ENCODE assay signal across 7 cellular contexts in the genomic region with DNA sequence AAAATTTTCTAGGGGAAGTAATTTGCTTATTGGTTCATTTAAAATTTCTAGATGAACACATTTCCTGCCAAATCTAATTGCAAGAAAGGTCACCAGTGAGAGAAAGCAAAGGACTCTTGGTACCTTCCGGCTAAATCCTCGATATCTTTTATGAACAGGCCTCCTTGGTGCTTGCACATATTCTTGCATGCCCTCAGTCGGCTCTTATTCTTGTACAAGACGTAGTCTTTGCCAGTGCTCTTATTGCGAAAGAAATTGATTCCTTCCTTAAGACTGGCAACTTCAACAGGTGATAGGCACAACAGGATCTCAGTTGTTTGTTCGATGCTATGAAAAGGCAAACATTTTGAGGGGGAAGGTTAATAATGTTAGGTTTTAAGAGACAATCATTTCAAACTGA.
A peak's percentile ranks its signal among the peaks of the same experiment; 100 is the strongest.
DNase-seq lines count a peak whose midpoint lies in the region; TF ChIP-seq lines count a peak whose summit lies in the region.

No MANE protein-coding gene starts in this region.

- H3K27ac Mint-ChIP-seq in activated CD4-positive, alpha-beta memory T cell treated with anti-CD3 and anti-CD28 coated beads, Interleukin-2, amount 10 ng/mL, durations not matched to agents 7 days and 5 days = peak overlapping the region; percentile 96

- H3K4me3 ChIP-seq in foreskin fibroblast (ENCODE audit: low read depth in 1 of 2, low read length in 2 of 2) = peak overlapping the region; percentile 37 to 57
- H3K4me3 ChIP-seq in stomach smooth muscle (ENCODE audit: low read length in 2 of 2) = peak overlapping the region; percentile 64 to 79

- DNase-seq in KG1 (lab: John Stamatoyannopoulos, UW) (peak; percentile 34), foreskin fibroblast (peak in 1 of 2 donors; percentile 27), ureter (ENCODE audit: low spot score) (no peak), NCI-H2227 (lab: John Stamatoyannopoulos, UW; ENCODE audit: unreplicated experiment) (no peak), iPS-NIHi7 (ENCODE audit: extremely low spot score) (no peak)
- DNase-seq in activated CD4-positive, alpha-beta memory T cell treated with anti-CD3 and anti-CD28 coated beads, Interleukin-2, amount 10 ng/mL, durations not matched to agents 7 days and 5 days = peak; percentile 29

- no peaks in the 10 kb centered on the region for H3K27me3 Mint-ChIP-seq in activated CD4-positive, alpha-beta memory T cell treated with anti-CD3 and anti-CD28 coated beads, Interleukin-2, amount 10 ng/mL, durations not matched to agents 7 days and 5 days

- POLR2A ChIA-PET in activated CD4-positive, alpha-beta memory T cell treated with anti-CD3 and anti-CD28 coated beads, Interleukin-2, amount 10 ng/mL, durations not matched to agents 7 days and 5 days (lab: Charles Lee) = interaction anchor here (0.6 to 2.9 kb wide), 28 partner anchors 8 to 906 kb away, joined by 3 to 38 read pairs (median 6); partner anchors contain the start of genes GMNN, RIPOR2 and TRIM38

- CTCF ChIA-PET in activated CD4-positive, alpha-beta memory T cell treated with anti-CD3 and anti-CD28 coated beads, Interleukin-2, amount 10 ng/mL, durations not matched to agents 7 days and 5 days (lab: Charles Lee) = interaction anchor here (1.0 to 1.9 kb wide), 3 partner anchors 9 to 74 kb away, joined by 3 to 4 read pairs (median 4); no protein-coding TSS in a partner anchor

- H3K4me1 ChIP-seq in stomach smooth muscle (ENCODE audit: control insufficient read depth, insufficient read depth, low read length) = peaks cover 20% of the 10 kb centered on the region

- peak overlapping the region; percentile 61 to 65 for H3K9ac ChIP-seq in stomach smooth muscle (ENCODE audit: low read length in 2 of 2)

- H3K9me3 Mint-ChIP-seq in activated CD4-positive, alpha-beta memory T cell treated with anti-CD3 and anti-CD28 coated beads, Interleukin-2, amount 10 ng/mL, durations not matched to agents 7 days and 5 days = peaks cover 14% of the 10 kb centered on the region

- TF ChIP-seq CTCF in foreskin fibroblast (IDR thresholded peaks at IDR 0.05; ENCODE audit: low read depth, low read length) = no peak

- H3K36me3 ChIP-seq in stomach smooth muscle (ENCODE audit: control insufficient read depth in 2 of 2, insufficient read depth in 2 of 2, low read length in 2 of 2) = no peaks in the 10 kb centered on the region

- peak overlapping the region; percentile 83 for H3K4me3 Mint-ChIP-seq in activated CD4-positive, alpha-beta memory T cell treated with anti-CD3 and anti-CD28 coated beads, Interleukin-2, amount 10 ng/mL, durations not matched to agents 7 days and 5 days

- no peaks in the 10 kb centered on the region for H3K9me3 ChIP-seq in stomach smooth muscle (ENCODE audit: control insufficient read depth in 2 of 2, low read length in 2 of 2)

- H3K4me1 Mint-ChIP-seq in activated CD4-positive, alpha-beta memory T cell treated with anti-CD3 and anti-CD28 coated beads, Interleukin-2, amount 10 ng/mL, durations not matched to agents 7 days and 5 days = peaks cover 39% of the 10 kb centered on the region

- H3K27ac ChIP-seq in stomach smooth muscle (ENCODE audit: low read length) = peak overlapping the region; percentile 80

- peaks cover 70% of the 10 kb centered on the region for H3K36me3 Mint-ChIP-seq in activated CD4-positive, alpha-beta memory T cell treated with anti-CD3 and anti-CD28 coated beads, Interleukin-2, amount 10 ng/mL, durations not matched to agents 7 days and 5 days (ENCODE audit: low read depth)

- H3K27me3 ChIP-seq in stomach smooth muscle (ENCODE audit: control insufficient read depth in 1 of 2, insufficient read depth in 2 of 2, low read length in 2 of 2) = no peaks in the 10 kb centered on the region

Comparison
In these comparisons a context has a peak if more than half of its experiments do, and no peak if none do; other contexts are left out.
1. DNase-seq: peak in KG1 (single experiment) and activated CD4-positive, alpha-beta memory T cell treated with anti-CD3 and anti-CD28 coated beads, Interleukin-2, amount 10 ng/mL, durations not matched to agents 7 days and 5 days (single experiment); none in ureter (single experiment), NCI-H2227 (single experiment) and iPS-NIHi7 (single experiment).